8 cellular contexts compared by ENCODE assay signal in the genomic region with DNA sequence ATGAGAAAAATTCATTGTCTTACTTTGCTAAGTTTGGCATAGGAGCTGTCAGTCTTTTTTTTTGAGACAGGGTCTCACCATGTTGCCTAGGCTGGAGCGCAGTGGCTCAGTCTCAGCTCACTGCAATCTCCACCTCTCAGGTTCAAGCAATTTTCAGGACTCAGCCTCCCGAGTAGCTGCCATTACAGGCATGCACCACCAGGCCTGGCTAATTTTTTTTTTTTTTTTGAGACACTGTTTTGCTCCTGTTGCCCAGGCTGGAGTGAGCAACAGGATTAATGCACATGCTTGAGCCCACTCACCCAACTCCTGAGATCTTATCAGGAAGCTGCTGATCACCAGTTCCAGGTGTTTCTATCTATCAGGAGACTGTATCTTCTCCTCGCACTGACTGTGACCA. TPM values are rescaled to one million over a fixed set of nuclear protein-coding genes. Genes with fewer than 3 reads are reported as not detected.
DNase-seq lines count a peak whose midpoint lies in the region; ATAC-seq and TF ChIP-seq lines count a peak whose summit lies in the region.
"Not testable (repeated sequence)": the region's sequence is repeated elsewhere in the genome, so short reads cannot be mapped to it uniquely, and the experiment has no call there.

No MANE protein-coding gene starts in this region.

- not testable (repeated sequence) for H3K23ac ChIP-seq in H9 (ENCODE audit: insufficient read length, low read depth, low read length)

- not testable (repeated sequence) for H3K18ac ChIP-seq in H9 (ENCODE audit: insufficient read length, low read depth, low read length)

- POLR2A ChIA-PET in CD8-positive, alpha-beta T cell (lab: Charles Lee), result not testable (repeated sequence)
- POLR2A ChIA-PET in activated CD4-positive, alpha-beta T cell treated with anti-CD3 and anti-CD28 coated beads, Interleukin-2, amount 10 ng/mL, durations not matched to agents 7 days and 5 days (lab: Charles Lee), result interaction anchor here (0.7 kb wide), 1 partner anchor 31 kb away, joined by 3 read pairs; no protein-coding TSS in a partner anchor
- POLR2A ChIA-PET in naive thymus-derived CD8-positive, alpha-beta T cell (lab: Charles Lee), result interaction anchor here (0.7 to 2.7 kb wide), 6 partner anchors 8 to 104 kb away, joined by 3 to 19 read pairs (median 4); a partner anchor contains a TSS

- H3K56ac ChIP-seq in H9 (ENCODE audit: insufficient read length, low read depth, low read length), result not testable (repeated sequence)

- not testable (repeated sequence) for H2BK20ac ChIP-seq in H9 (ENCODE audit: low read depth, low read length, poor library complexity, severe bottlenecking)

- not testable (repeated sequence) for H3K23me2 ChIP-seq in H9 (ENCODE audit: insufficient read length, low read depth, low read length, poor library complexity, severe bottlenecking)

- WGBS in H9 (ENCODE audit: extremely low coverage, insufficient read length, low lambda C conversion rate), result no CpG with 5 or more reads among the region's 3 CpGs

- H4K8ac ChIP-seq in H9 (replicated peaks; ENCODE audit: insufficient read length, low read depth, low read length), result not testable (repeated sequence)

- H3K9ac ChIP-seq in H9 (ENCODE audit: extremely low read depth, insufficient read length, low read length), result not testable (repeated sequence)

- H4K91ac ChIP-seq in H9 (ENCODE audit: insufficient read length, low read depth, low read length), result not testable (repeated sequence)

- H4K5ac ChIP-seq in H9 (ENCODE audit: insufficient read length, low read depth, low read length), result not testable (repeated sequence)

- intact Hi-C loops in CD8-positive, alpha-beta T cell (cut with DNase I, micrococcal nuclease), result loop anchor here in 1 of 2 experiments (5.0 kb wide), 1 partner anchor 35 kb away; no protein-coding TSS in a partner anchor

- H3K27ac Mint-ChIP-seq in CD8-positive, alpha-beta T cell, result peak overlapping the region; percentile 92
- H3K27ac Mint-ChIP-seq in H9, type B pancreatic cell: not testable (repeated sequence)
- H3K27ac Mint-ChIP-seq in activated CD4-positive, alpha-beta T cell treated with anti-CD3 and anti-CD28 coated beads, Interleukin-2, amount 10 ng/mL, durations not matched to agents 7 days and 5 days, result peak overlapping the region; percentile 90
- peak overlapping the region; percentile 93 to 99 (median 96) for H3K27ac Mint-ChIP-seq in naive thymus-derived CD8-positive, alpha-beta T cell

- DNase-seq in CD8-positive, alpha-beta T cell; H9; activated CD4-positive, alpha-beta T cell treated with anti-CD3 and anti-CD28 coated beads, Interleukin-2, amount 10 ng/mL, durations not matched to agents 7 days and 5 days; brain microvascular endothelial cell; fibroblast of villous mesenchyme (ENCODE audit: low read depth); naive thymus-derived CD8-positive, alpha-beta T cell; type B pancreatic cell (ENCODE audit: extremely low spot score, unreplicated experiment): not testable (repeated sequence)
- DNase-seq in SK-N-DZ (ENCODE audit: low spot score), result peak; percentile 82

- not testable (repeated sequence) for H2BK12ac ChIP-seq in H9 (ENCODE audit: insufficient read length, low read depth, low read length)

- H2AK5ac ChIP-seq in H9 (ENCODE audit: insufficient read length, low read length), result not testable (repeated sequence)

- not testable (repeated sequence) for H3K79me1 ChIP-seq in H9 (ENCODE audit: insufficient read depth, low read depth, low read length, poor library complexity, severe bottlenecking)

- H3T11ph ChIP-seq in H9 (ENCODE audit: low read length), result not testable (repeated sequence)

- peaks cover 12% of the 10 kb centered on the region for H3K36me3 Mint-ChIP-seq in CD8-positive, alpha-beta T cell
- H3K36me3 Mint-ChIP-seq in H9 (ENCODE audit: insufficient read depth in 1 of 3, low read depth in 3 of 3), result peaks cover 11 to 18% (median 16%) of the 10 kb centered on the region in 3 experiments; a peak in 6 of 7 replicates
- peaks cover 37% of the 10 kb centered on the region for H3K36me3 Mint-ChIP-seq in activated CD4-positive, alpha-beta T cell treated with anti-CD3 and anti-CD28 coated beads, Interleukin-2, amount 10 ng/mL, durations not matched to agents 7 days and 5 days (ENCODE audit: low read depth)
- peaks cover 0 to 14% (median 11%) of the 10 kb centered on the region in 3 donors for H3K36me3 Mint-ChIP-seq in naive thymus-derived CD8-positive, alpha-beta T cell
- H3K36me3 Mint-ChIP-seq in type B pancreatic cell, result not testable (repeated sequence)

- ATAC-seq in CD8-positive, alpha-beta T cell, result not testable (repeated sequence)
- peak in 1 of 2 donors; percentile 26 for ATAC-seq in naive thymus-derived CD8-positive, alpha-beta T cell

- H2AFZ ChIP-seq in H9 (ENCODE audit: low read length), result not testable (repeated sequence)

- CTCF ChIA-PET in CD8-positive, alpha-beta T cell (lab: Charles Lee), result interaction anchor here (1.2 kb wide), 1 partner anchor 9 kb away, joined by 3 read pairs; no protein-coding TSS in a partner anchor
- CTCF ChIA-PET in activated CD4-positive, alpha-beta T cell treated with anti-CD3 and anti-CD28 coated beads, Interleukin-2, amount 10 ng/mL, durations not matched to agents 7 days and 5 days (lab: Charles Lee), result interaction anchor here (0.6 to 0.8 kb wide), 2 partner anchors 144 to 280 kb away, joined by 3 to 4 read pairs; no protein-coding TSS in a partner anchor

- TF ChIP-seq CTCF in CD8-positive, alpha-beta T cell (IDR thresholded peaks at IDR 0.05), result not testable (repeated sequence)
- TF ChIP-seq CTCF in H9 (conservative IDR thresholded peaks at IDR 0.05) (peak; percentile 26; the same call in 1 of the 3 replicates), brain microvascular endothelial cell (IDR thresholded peaks at IDR 0.05; ENCODE audit: low read depth, low read length, missing control alignments) (peak; percentile 20), fibroblast of villous mesenchyme (IDR thresholded peaks at IDR 0.05; ENCODE audit: insufficient read depth, low read depth, low read length) (peak; percentile 8), type B pancreatic cell (conservative IDR thresholded peaks at IDR 0.05) (peak; percentile 58)

- not testable (repeated sequence) for H3K4me2 ChIP-seq in H9 (ENCODE audit: insufficient read depth, insufficient read length, low read length)

- H3K4ac ChIP-seq in H9 (ENCODE audit: low read depth, low read length), result not testable (repeated sequence)

- H3K4me1 ChIP-seq in CD8-positive, alpha-beta T cell (ENCODE audit: insufficient read depth, low read length), result peaks cover 50% of the 10 kb centered on the region
- H3K4me1 ChIP-seq in H9 (ENCODE audit: insufficient read depth, low read length), result not testable (repeated sequence)

- not testable (repeated sequence) for H3K79me2 ChIP-seq in H9 (ENCODE audit: insufficient read depth, low read length)

- H3K4me3 Mint-ChIP-seq in CD8-positive, alpha-beta T cell; H9; activated CD4-positive, alpha-beta T cell treated with anti-CD3 and anti-CD28 coated beads, Interleukin-2, amount 10 ng/mL, durations not matched to agents 7 days and 5 days; type B pancreatic cell: not testable (repeated sequence)
- H3K4me3 Mint-ChIP-seq in naive thymus-derived CD8-positive, alpha-beta T cell, result peak overlapping the region in 6 of 10 donors; percentile 50 to 83 (median 72)

- not testable (repeated sequence) for H3K27me3 Mint-ChIP-seq in CD8-positive, alpha-beta T cell (ENCODE audit: low read depth); H9 (ENCODE audit: low read depth); activated CD4-positive, alpha-beta T cell treated with anti-CD3 and anti-CD28 coated beads, Interleukin-2, amount 10 ng/mL, durations not matched to agents 7 days and 5 days; naive thymus-derived CD8-positive, alpha-beta T cell; type B pancreatic cell

- not testable (repeated sequence) for H2BK120ac ChIP-seq in H9 (ENCODE audit: low read depth, low read length, poor library complexity, severe bottlenecking)

- not testable (repeated sequence) for H2BK5ac ChIP-seq in H9 (ENCODE audit: insufficient read length, low read length)

- in situ Hi-C loops in brain microvascular endothelial cell (cut with HindIII; ENCODE audit: low pct_ligation_motif_present, low sequenced_read_pairs), result not testable (repeated sequence)

- H3K4me1 Mint-ChIP-seq in CD8-positive, alpha-beta T cell (ENCODE audit: low read depth), result peaks cover 60% of the 10 kb centered on the region
- peaks cover 16 to 21% of the 10 kb centered on the region in 2 experiments for H3K4me1 Mint-ChIP-seq in H9
- H3K4me1 Mint-ChIP-seq in activated CD4-positive, alpha-beta T cell treated with anti-CD3 and anti-CD28 coated beads, Interleukin-2, amount 10 ng/mL, durations not matched to agents 7 days and 5 days, result peaks cover 61% of the 10 kb centered on the region
- peaks cover 35 to 66% (median 54%) of the 10 kb centered on the region in 4 donors for H3K4me1 Mint-ChIP-seq in naive thymus-derived CD8-positive, alpha-beta T cell
- H3K4me1 Mint-ChIP-seq in type B pancreatic cell (ENCODE audit: unreplicated experiment), result not testable (repeated sequence)

- not testable (repeated sequence) for H4K20me1 ChIP-seq in H9 (ENCODE audit: control insufficient read depth, insufficient read depth, insufficient read length)

- H3K9me3 ChIP-seq in CD8-positive, alpha-beta T cell (ENCODE audit: low read length), result not testable (repeated sequence)
- peaks cover 13% of the 10 kb centered on the region for H3K9me3 ChIP-seq in H9 (ENCODE audit: control insufficient read depth, low read depth, low read length)

- H3K4me3 ChIP-seq in CD8-positive, alpha-beta T cell (ENCODE audit: low read depth, low read length); brain microvascular endothelial cell (ENCODE audit: low read depth, low read length); fibroblast of villous mesenchyme (ENCODE audit: low read depth, low read length): not testable (repeated sequence)

- not testable (repeated sequence) for H2BK15ac ChIP-seq in H9 (ENCODE audit: low read depth, low read length)

- H3K14ac ChIP-seq in H9 (ENCODE audit: insufficient read depth, low read length), result not testable (repeated sequence)

- H3K27me3 ChIP-seq in CD8-positive, alpha-beta T cell (ENCODE audit: insufficient read depth, low read length); H9 (ENCODE audit: insufficient read depth, low read length); brain microvascular endothelial cell (replicated peaks): not testable (repeated sequence)

- not testable (repeated sequence) for H3K9me3 Mint-ChIP-seq in CD8-positive, alpha-beta T cell; type B pancreatic cell
- peaks cover 11 to 19% of the 10 kb centered on the region in 2 experiments for H3K9me3 Mint-ChIP-seq in H9
- H3K9me3 Mint-ChIP-seq in activated CD4-positive, alpha-beta T cell treated with anti-CD3 and anti-CD28 coated beads, Interleukin-2, amount 10 ng/mL, durations not matched to agents 7 days and 5 days, result peaks cover 13% of the 10 kb centered on the region
- H3K9me3 Mint-ChIP-seq in naive thymus-derived CD8-positive, alpha-beta T cell, result peaks cover 0 to 11% (median 6%) of the 10 kb centered on the region in 9 donors

- not testable (repeated sequence) for H3K27ac ChIP-seq in CD8-positive, alpha-beta T cell (ENCODE audit: low read depth, low read length); H9 (ENCODE audit: insufficient read length, low read depth, low read length); brain microvascular endothelial cell

- not testable (repeated sequence) for H3K36me3 ChIP-seq in CD8-positive, alpha-beta T cell (ENCODE audit: insufficient read depth, low read length); brain microvascular endothelial cell (replicated peaks)

RNA-seq across cellular contexts. Expression of a gene that starts 15.5 kb away (rescaled TPM):
- total RNA-seq in CD8-positive, alpha-beta T cell, result 10 to 100 TPM; 74.6 to 78.2 TPM
- total RNA-seq in H9 (2021) (53.1 and 59.6 TPM in 2 replicates), fibroblast of villous mesenchyme (39.9 and 75.1 TPM in 2 replicates), type B pancreatic cell (ENCODE audit: low replicate concordance) (33.4 and 52.6 TPM in 2 replicates)
- polyA plus RNA-seq in SK-N-DZ (2014; cell fraction: cytosol; rRNA removed), result 25.2 and 25.9 TPM in 2 replicates
- polyA plus RNA-seq in SK-N-DZ (2014; cell fraction: nucleus; rRNA removed), result 9.7 and 10.4 TPM in 2 replicates
- total RNA-seq in activated CD4-positive, alpha-beta T cell treated with anti-CD3 and anti-CD28 coated beads, Interleukin-2, amount 10 ng/mL, durations not matched to agents 7 days and 5 days, result 100 to 1,000 TPM; 396 to 408 TPM
- 100 to 1,000 TPM; 204 to 220 TPM for total RNA-seq in naive thymus-derived CD8-positive, alpha-beta T cell
- 100 to 1,000 TPM; 212 to 247 (median 219) TPM for polyA plus RNA-seq in naive thymus-derived CD8-positive, alpha-beta T cell
